ENCODE assay signal across 8 cellular contexts in genomic region chr5:157431544-157432200, GRCh38. TPM values are rescaled to one million over a fixed set of nuclear protein-coding genes. Genes with fewer than 3 reads are reported as not detected.
DNase-seq lines count a peak whose midpoint lies in the region; ATAC-seq, FAIRE-seq and TF ChIP-seq lines count a peak whose summit lies in the region.

No MANE protein-coding gene starts in this region.

- intact Hi-C loops in CD8-positive, alpha-beta T cell (cut with DNase I, micrococcal nuclease) = loop anchor here (1.0 to 2.0 kb wide), 3 partner anchors 285 to 312 kb away; partner anchors contain the start of gene LSM11 (in 2 of the 2)
- intact Hi-C loops in OCI-LY7 (cut with micrococcal nuclease; ENCODE audit: unreplicated experiment) = loop anchor here (1.0 to 2.0 kb wide), 4 partner anchors 40 to 312 kb away; partner anchors contain the start of gene LSM11

- H3K27me3 ChIP-seq in CD8-positive, alpha-beta T cell (ENCODE audit: insufficient read depth, low read length) = no peaks in the 10 kb centered on the region
- H3K27me3 ChIP-seq in bronchial epithelial cell (ENCODE audit: control insufficient read depth, insufficient read depth, low read length) (no peaks in the 10 kb centered on the region), thoracic aorta (replicated peaks; ENCODE audit: insufficient read depth) (no peaks in the 10 kb centered on the region)

- no peaks in the 10 kb centered on the region for H3K9me3 Mint-ChIP-seq in CD8-positive, alpha-beta T cell

- peaks cover 13% of the 10 kb centered on the region for H3K27me3 Mint-ChIP-seq in CD8-positive, alpha-beta T cell (ENCODE audit: low read depth)

- ATAC-seq in CD8-positive, alpha-beta T cell = peak; percentile 55
- ATAC-seq in GM18511 (IDR thresholded peaks at IDR 0.05; ENCODE audit: unreplicated experiment) (peak; percentile 76), HG03460 (IDR thresholded peaks at IDR 0.05; ENCODE audit: unreplicated experiment) (peak; percentile 71), thoracic aorta (ENCODE audit: insufficient number of reproducible peaks, low FRiP score, low read depth) (no peak)

- H3K27ac Mint-ChIP-seq in CD8-positive, alpha-beta T cell = no peak overlapping the region

- H3K79me2 ChIP-seq in OCI-LY7 (ENCODE audit: insufficient read depth, low read depth, low read length) = no peaks in the 10 kb centered on the region

- no peaks in the 10 kb centered on the region for H3K36me3 Mint-ChIP-seq in CD8-positive, alpha-beta T cell

- no TSS peak for BruUV-seq in OCI-LY7 (replicated peaks; lab: Mats Ljungman, UMichigan)

- no peak overlapping the region for H3K27ac ChIP-seq in CD8-positive, alpha-beta T cell (ENCODE audit: low read depth, low read length)
- H3K27ac ChIP-seq in OCI-LY7 (ENCODE audit: low read depth, low read length, poor library complexity, severe bottlenecking) = no peak overlapping the region
- no peak overlapping the region for H3K27ac ChIP-seq in thoracic aorta

- DNase-seq in CD8-positive, alpha-beta T cell = no peak
- DNase-seq in OCI-LY7 (ENCODE audit: low spot score) (peak; percentile 82), bronchial epithelial cell (ENCODE audit: low read depth) (peak; percentile 69), kidney tubule cell (ENCODE audit: low spot score) (peak; percentile 79), thoracic aorta (ENCODE audit: low spot score) (no peak)
- no peak for DNase-seq in activated effector memory CD4-positive, alpha-beta T cell treated with anti-CD3 and anti-CD28 coated beads, Interleukin-2, amount 50 U/mL, for 16 hours

- no peaks in the 10 kb centered on the region for H3K36me3 ChIP-seq in CD8-positive, alpha-beta T cell (ENCODE audit: insufficient read depth, low read length)
- H3K36me3 ChIP-seq in OCI-LY7 (ENCODE audit: insufficient read depth, low read length) (no peaks in the 10 kb centered on the region), bronchial epithelial cell (ENCODE audit: control insufficient read depth, insufficient read depth, low read length) (no peaks in the 10 kb centered on the region), thoracic aorta (no peaks in the 10 kb centered on the region)

- no peak for FAIRE-seq in bronchial epithelial cell (lab: Jason Lieb, UNC)

- H2AFZ ChIP-seq in OCI-LY7 (ENCODE audit: low read length) = peak overlapping the region; percentile 95

- peak; percentile 44 for TF ChIP-seq CTCF in CD8-positive, alpha-beta T cell (IDR thresholded peaks at IDR 0.05)
- TF ChIP-seq CTCF in OCI-LY7 (conservative IDR thresholded peaks at IDR 0.05; ENCODE audit: low read length) = peak; percentile 87
- peak; percentile 41 for TF ChIP-seq CTCF in bronchial epithelial cell (IDR thresholded peaks at IDR 0.05; ENCODE audit: insufficient read depth, low read length, severe bottlenecking)
- TF ChIP-seq CTCF in thoracic aorta (IDR thresholded peaks at IDR 0.05) = peak; percentile 37

- H4K20me1 ChIP-seq in OCI-LY7 (ENCODE audit: insufficient read depth, low read length) = no peaks in the 10 kb centered on the region

- H3K4me2 ChIP-seq in OCI-LY7 (ENCODE audit: low read length) = peak overlapping the region; percentile 12; the same call in 1 of the 2 replicates

- H3K9me2 ChIP-seq in OCI-LY7 (ENCODE audit: insufficient read depth, low read length) = no peaks in the 10 kb centered on the region

- POLR2A ChIA-PET in CD8-positive, alpha-beta T cell (lab: Charles Lee) = interaction anchor here (0.6 kb wide), 1 partner anchor 25 kb away, joined by 3 read pairs; no protein-coding TSS in a partner anchor
- POLR2A ChIA-PET in OCI-LY7 (lab: Charles Lee) = interaction anchor here (0.6 to 3.2 kb wide), 10 partner anchors 8 to 311 kb away, joined by 3 to 15 read pairs (median 5); partner anchors contain the start of genes LSM11 and MED7

- CTCF ChIA-PET in CD8-positive, alpha-beta T cell (lab: Charles Lee) = interaction anchor here (0.8 to 3.3 kb wide), 8 partner anchors 9 to 312 kb away, joined by 3 to 28 read pairs (median 4); partner anchors contain the start of gene LSM11
- CTCF ChIA-PET in OCI-LY7 (lab: Charles Lee; ENCODE audit: unreplicated experiment) = interaction anchor here (1.0 to 2.6 kb wide), 3 partner anchors 15 to 312 kb away, joined by 3 to 11 read pairs (median 5); partner anchors contain the start of gene LSM11

- no peaks in the 10 kb centered on the region for H3K9me3 ChIP-seq in CD8-positive, alpha-beta T cell (ENCODE audit: low read length)
- H3K9me3 ChIP-seq in OCI-LY7 (ENCODE audit: low read length) (0 out of 2 replicates have a peak, but pooled peaks cover 4% of the 10 kb centered on the region), thoracic aorta (no peaks in the 10 kb centered on the region)

- no peak overlapping the region for H3K4me3 ChIP-seq in CD8-positive, alpha-beta T cell (ENCODE audit: low read depth, low read length)
- H3K4me3 ChIP-seq in OCI-LY7 (ENCODE audit: low read depth, low read length, poor library complexity, severe bottlenecking) = no peak overlapping the region
- no peak overlapping the region for H3K4me3 ChIP-seq in bronchial epithelial cell (ENCODE audit: low read depth, low read length)
- no peak overlapping the region for H3K4me3 ChIP-seq in thoracic aorta

- no peaks in the 10 kb centered on the region for H3K4me1 ChIP-seq in CD8-positive, alpha-beta T cell (ENCODE audit: insufficient read depth, low read length)
- H3K4me1 ChIP-seq in OCI-LY7 (ENCODE audit: insufficient read depth, low read length, poor library complexity, severe bottlenecking) = peaks cover 9% of the 10 kb centered on the region
- H3K4me1 ChIP-seq in thoracic aorta (ENCODE audit: control insufficient read depth in 1 of 2, low read depth in 2 of 2) = no peaks in the 10 kb centered on the region

- H3K4me3 Mint-ChIP-seq in CD8-positive, alpha-beta T cell = no peak overlapping the region

- H3K4me1 Mint-ChIP-seq in CD8-positive, alpha-beta T cell (ENCODE audit: low read depth) = peaks cover 2% of the 10 kb centered on the region

RNA-seq across cellular contexts. Expression of gene NIPAL4, which starts 28.3 kb away (rescaled TPM):
- under 1 TPM; 0.25 to 0.41 TPM for total RNA-seq in CD8-positive, alpha-beta T cell
- not detected in 2 replicates for total RNA-seq in OCI-LY7 (2014; rRNA removed; shearing (Covaris generic))
- not detected in 2 replicates for total RNA-seq in OCI-LY7 (2022)
- 5.3 and 9.2 TPM in 2 replicates for total RNA-seq in bronchial epithelial cell
- total RNA-seq in thoracic aorta = under 1 TPM; 0.27 to 0.49 TPM

Comparison
In these comparisons a context has a peak if more than half of its experiments do, and no peak if none do; other contexts are left out.
1. DNase-seq: peak in OCI-LY7 (single experiment), bronchial epithelial cell (single experiment) and kidney tubule cell (single experiment); none in CD8-positive, alpha-beta T cell (0 of 7), thoracic aorta (single experiment) and activated effector memory CD4-positive, alpha-beta T cell treated with anti-CD3 and anti-CD28 coated beads, Interleukin-2, amount 50 U/mL, for 16 hours (single experiment).
2. CTCF ChIP-seq: peak in every context shown above with its lines; median percentile 87 in OCI-LY7; 44 in CD8-positive, alpha-beta T cell; 41 in bronchial epithelial cell; 37 in thoracic aorta.